18 cellular contexts compared by ENCODE assay signal in genomic region chr10:129719889-129720590, GRCh38.
"Had no signal": no experiment of that assay in that cellular context is flagged by ENCODE, and none has a peak within 500 bp of the region (broad histone marks: within the 10 kb centered on the region; RNA-seq: fewer than 3 reads in every experiment).

No MANE protein-coding gene starts in this region.

- H3K27ac ChIP-seq: cardiac muscle cell, left lung, neutrophil, pancreas, right lobe of liver, thoracic aorta had no signal

- ATAC-seq: activated T-cell treated with anti-CD3 and anti-CD28 coated beads, Interleukin-2, amount 50 U/mL, for 72 hours; left lung; natural killer cell; pancreas; WTC11 had no signal

- H3K4me1 ChIP-seq: left lung, pancreas had no signal

- H3K9me3 ChIP-seq: neutrophil, pancreas, right lobe of liver had no signal

- H3K4me2 ChIP-seq: smooth muscle cell had no signal

- H3K4me3 ChIP-seq: cardiac muscle cell, left lung, pancreas, right lobe of liver, smooth muscle cell, thoracic aorta had no signal

- H3K36me3 ChIP-seq: cardiac muscle cell, neutrophil, pancreas, right lobe of liver, thoracic aorta had no signal

- H3K27me3 ChIP-seq: cardiac muscle cell, left lung, neutrophil, pancreas, right lobe of liver had no signal

- DNase-seq: activated effector memory CD4-positive, alpha-beta T cell treated with Interleukin-2 at 50 U/mL for 16 hours; activated naive CD4-positive, alpha-beta T cell treated with anti-CD3 and anti-CD28 coated beads, Interleukin-2, amount 10 ng/mL, durations not matched to agents 7 days and 5 days; activated T-cell treated with anti-CD3 and anti-CD28 coated beads, Interleukin-2, amount 50 U/mL, for 72 hours; amygdala; kidney glomerular epithelial cell; left lung; mammary epithelial cell; natural killer cell; stimulated activated CD4-positive, alpha-beta T cell treated with anti-CD3 and anti-CD28 coated beads, Interleukin-4, amount 100 ng/mL, for 1 hour; stimulated activated naive CD4-positive, alpha-beta T cell; T1000 had no signal
